16 cellular contexts compared by ENCODE assay signal in the genomic region with DNA sequence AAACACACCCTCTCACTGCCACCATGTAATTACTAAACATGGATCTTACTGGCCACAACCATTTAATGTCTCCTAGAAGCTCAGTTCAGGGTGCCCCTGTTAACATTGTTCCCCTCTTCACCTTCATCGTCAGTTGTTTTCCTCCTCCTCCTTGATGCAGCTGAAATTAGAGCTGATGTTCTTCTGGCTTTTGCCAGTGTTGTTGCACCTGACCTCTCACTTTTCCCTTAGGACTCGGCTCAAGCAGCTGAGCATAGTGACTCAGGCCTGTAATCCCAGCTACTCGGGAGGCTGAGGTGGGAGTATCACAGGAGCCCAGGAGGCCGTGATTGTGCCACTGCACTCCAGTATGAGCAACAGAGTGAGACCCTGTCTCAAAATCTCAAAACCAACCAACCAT.
A peak's percentile ranks its signal among the peaks of the same experiment; 100 is the strongest.
DNase-seq lines count a peak whose midpoint lies in the region; ATAC-seq, FAIRE-seq and TF ChIP-seq lines count a peak whose summit lies in the region.
"Had no signal": no experiment of that assay in that cellular context is flagged by ENCODE, and none has a peak within 500 bp of the region (broad histone marks: within the 10 kb centered on the region; RNA-seq: fewer than 3 reads in every experiment).

No MANE protein-coding gene starts in this region.

- no peaks in the 10 kb centered on the region for H3K27me3 ChIP-seq in HepG2 (ENCODE audit: control insufficient read depth in 1 of 2, insufficient read depth in 2 of 2, low read length in 2 of 2)
- no peaks in the 10 kb centered on the region for H3K27me3 ChIP-seq in right lobe of liver
- no peaks in the 10 kb centered on the region for H3K27me3 ChIP-seq in astrocyte (ENCODE audit: insufficient read depth, low read length)
- no peaks in the 10 kb centered on the region for H3K27me3 ChIP-seq in osteoblast (ENCODE audit: insufficient read depth, low read length)
- H3K27me3 ChIP-seq in smooth muscle cell (ENCODE audit: low read depth): no peaks in the 10 kb centered on the region
- no peaks in the 10 kb centered on the region for H3K27me3 ChIP-seq in HAP-1 (ENCODE audit: low read depth)
- H3K27me3 ChIP-seq: BLaER1 had no signal

- CTCF ChIA-PET in HepG2 (lab: Yijun Ruan, JAX; ENCODE audit: low intra/inter-chr PET ratio, low total read pairs): no interaction called here

- no peaks in the 10 kb centered on the region for H3K9me3 ChIP-seq in HepG2 (ENCODE audit: low read length)
- H3K9me3 ChIP-seq in right lobe of liver: no peaks in the 10 kb centered on the region
- H3K9me3 ChIP-seq in astrocyte (ENCODE audit: insufficient read depth, low read depth, low read length): no peaks in the 10 kb centered on the region
- H3K9me3 ChIP-seq in osteoblast (ENCODE audit: low read depth, low read length): no peaks in the 10 kb centered on the region
- H3K9me3 ChIP-seq in smooth muscle cell (replicated peaks; ENCODE audit: low read depth): peaks cover 12% of the 10 kb centered on the region
- H3K9me3 ChIP-seq in HAP-1: no peaks in the 10 kb centered on the region

- H3K27ac Mint-ChIP-seq in astrocyte (ENCODE audit: unreplicated experiment): peak overlapping the region; percentile 49

- no peaks in the 10 kb centered on the region; the same call in none of the 2 replicates for H4K20me1 ChIP-seq in HepG2 (ENCODE audit: insufficient read depth, low read length)
- peaks cover 8% of the 10 kb centered on the region for H4K20me1 ChIP-seq in astrocyte (ENCODE audit: insufficient read depth, low read length)
- H4K20me1 ChIP-seq in osteoblast (ENCODE audit: insufficient read depth, low read length): no peaks in the 10 kb centered on the region
- H4K20me1 ChIP-seq in smooth muscle cell (ENCODE audit: low read depth): peaks cover 9% of the 10 kb centered on the region
- H4K20me1 ChIP-seq: BLaER1 had no signal

- intact Hi-C loops in HepG2 (cut with micrococcal nuclease; ENCODE audit: unreplicated experiment): no loop called here
- intact Hi-C loops in right lobe of liver (cut with DNase I): no loop called here

- peaks cover 20% of the 10 kb centered on the region for H3F3A ChIP-seq in smooth muscle cell (ENCODE audit: low read depth)

- TF ChIP-seq CTCF in HepG2 (CRISPR knock-in tag; IDR thresholded peaks at IDR 0.05) (no peak), right lobe of liver (IDR thresholded peaks at IDR 0.05) (no peak), astrocyte (IDR thresholded peaks at IDR 0.05; ENCODE audit: insufficient read depth, low read depth, low read length) (no peak), osteoblast (IDR thresholded peaks at IDR 0.05; ENCODE audit: extremely low read depth, low read depth, low read length) (no peak), smooth muscle cell (IDR thresholded peaks at IDR 0.05; ENCODE audit: borderline replicate concordance, insufficient read depth, poor library complexity, severe bottlenecking) (no peak)

- H2AFZ ChIP-seq in HepG2 (ENCODE audit: low read length): no peak overlapping the region
- no peak overlapping the region for H2AFZ ChIP-seq in astrocyte (ENCODE audit: low read depth, low read length)
- H2AFZ ChIP-seq in osteoblast (ENCODE audit: low read length): no peak overlapping the region
- H2AFZ ChIP-seq in smooth muscle cell (ENCODE audit: low read depth): no peak overlapping the region
- H2AFZ ChIP-seq: GM23248 had no signal

- H3K4me3 ChIP-seq in HepG2 (replicated peaks in 1 of 3; ENCODE audit: insufficient read depth in 1 of 3, low read depth in 2 of 3, low read length in 3 of 3) (no peak overlapping the region), right lobe of liver (no peak overlapping the region), astrocyte (ENCODE audit: insufficient read depth, low read depth, low read length) (no peak overlapping the region), osteoblast (ENCODE audit: insufficient read depth, low read length) (no peak overlapping the region), smooth muscle cell (no peak overlapping the region), HAP-1 (no peak overlapping the region)
- H3K4me3 ChIP-seq: BLaER1, GM12878, GM23248 had no signal

- FAIRE-seq in HepG2 (lab: Jason Lieb, UNC): no peak
- FAIRE-seq in astrocyte (lab: Jason Lieb, UNC): no peak
- FAIRE-seq: GM12878, GM18507, H54 had no signal

- H3K4me1 ChIP-seq in HepG2 (ENCODE audit: insufficient read depth, low read length) (no peaks in the 10 kb centered on the region), right lobe of liver (no peaks in the 10 kb centered on the region), astrocyte (ENCODE audit: insufficient read depth, low read length) (no peaks in the 10 kb centered on the region), osteoblast (ENCODE audit: insufficient read depth, low read length) (no peaks in the 10 kb centered on the region), smooth muscle cell (ENCODE audit: low read depth) (no peaks in the 10 kb centered on the region), HAP-1 (no peaks in the 10 kb centered on the region)
- H3K4me1 ChIP-seq: BLaER1 had no signal

- peaks cover 2% of the 10 kb centered on the region for H3K79me2 ChIP-seq in HepG2 (ENCODE audit: insufficient read depth, low read length)
- peaks cover under 1% of the 10 kb centered on the region for H3K79me2 ChIP-seq in astrocyte (ENCODE audit: insufficient read depth, low read length)
- peaks cover 2% of the 10 kb centered on the region for H3K79me2 ChIP-seq in osteoblast (ENCODE audit: insufficient read depth, low read length)
- peaks cover 7% of the 10 kb centered on the region for H3K79me2 ChIP-seq in smooth muscle cell (ENCODE audit: low read depth)

- WGBS in HepG2 (ENCODE audit: low lambda C conversion rate): 94% methylated on average over 4 of the region's 4 CpGs
- WGBS in right lobe of liver (ENCODE audit: insufficient coverage, low coverage, low lambda C conversion rate, missing lambda C conversion rate): 100% methylated on average over 2 of the region's 4 CpGs
- WGBS in smooth muscle cell (ENCODE audit: low lambda C conversion rate): 91% methylated on average over 4 of the region's 4 CpGs

- POLR2A ChIA-PET in HepG2 (lab: Yijun Ruan, JAX): no interaction called here

- no peaks in the 10 kb centered on the region for H3K27me3 Mint-ChIP-seq in astrocyte (ENCODE audit: low read depth, unreplicated experiment)

- no peak; a peak in 1 of 4 replicates for TF ChIP-seq POLR2A in HepG2 (IDR thresholded peaks at IDR 0.05; ENCODE audit: insufficient read depth in 1 of 2, low read depth in 2 of 2, low read length in 2 of 2)
- TF ChIP-seq POLR2A in right lobe of liver (IDR thresholded peaks at IDR 0.05): no peak

- in situ Hi-C loops in HepG2 (cut with HindIII; ENCODE audit: extremely low pct_ligation_motif_present, low pct_unique_long_range_greater_than_20kb): no loop called here
- in situ Hi-C loops in HAP-1 (cut with MboI; ENCODE audit: low sequenced_read_pairs): no loop called here

- no TSS peak for BruUV-seq in HepG2 (replicated peaks; lab: Mats Ljungman, UMichigan)

- H3K4me2 ChIP-seq in HepG2 (ENCODE audit: low read depth, low read length): no peak overlapping the region
- H3K4me2 ChIP-seq in astrocyte (ENCODE audit: low read length): no peak overlapping the region
- no peak overlapping the region for H3K4me2 ChIP-seq in osteoblast (ENCODE audit: insufficient read depth, low read length)
- H3K4me2 ChIP-seq in smooth muscle cell: no peak overlapping the region
- H3K4me2 ChIP-seq: BLaER1 had no signal

- peaks cover 34 to 87% of the 10 kb centered on the region in 2 experiments for H3K36me3 ChIP-seq in HepG2 (replicated peaks in 1 of 2; ENCODE audit: control insufficient read depth in 1 of 2, insufficient read depth in 2 of 2, low read length in 2 of 2)
- peaks cover 0 to 59% (median 19%) of the 10 kb centered on the region in 4 donors for H3K36me3 ChIP-seq in right lobe of liver
- peaks cover 40% of the 10 kb centered on the region for H3K36me3 ChIP-seq in astrocyte (ENCODE audit: insufficient read depth, low read length)
- H3K36me3 ChIP-seq in osteoblast (ENCODE audit: insufficient read depth, low read length): peaks cover 37% of the 10 kb centered on the region
- peaks cover 27% of the 10 kb centered on the region for H3K36me3 ChIP-seq in smooth muscle cell (ENCODE audit: low read depth)
- peaks cover 21% of the 10 kb centered on the region; the same call in 1 of the 2 replicates for H3K36me3 ChIP-seq in HAP-1 (replicated peaks)

- H3K36me3 Mint-ChIP-seq in astrocyte (ENCODE audit: low read depth, unreplicated experiment): peaks cover 11% of the 10 kb centered on the region

- H3K9ac ChIP-seq in HepG2 (ENCODE audit: insufficient read depth, low read depth, low read length): no peak overlapping the region
- no peak overlapping the region for H3K9ac ChIP-seq in astrocyte (ENCODE audit: low read length)
- H3K9ac ChIP-seq in smooth muscle cell (ENCODE audit: low read depth): no peak overlapping the region
- H3K9ac ChIP-seq: BLaER1, GM23248 had no signal

- H3K4me1 Mint-ChIP-seq in astrocyte (ENCODE audit: low read depth, unreplicated experiment): peaks cover 14% of the 10 kb centered on the region

- no peak overlapping the region for H3K4me3 Mint-ChIP-seq in astrocyte (ENCODE audit: unreplicated experiment)

- H3K27ac ChIP-seq in HepG2 (ENCODE audit: extremely low read length, insufficient read depth, low read length) (no peak overlapping the region), right lobe of liver (no peak overlapping the region), astrocyte (ENCODE audit: low read depth, low read length) (no peak overlapping the region), osteoblast (ENCODE audit: low read depth, low read length) (no peak overlapping the region), smooth muscle cell (ENCODE audit: low read depth) (peak overlapping the region; percentile 58), substantia nigra (ENCODE audit: low read depth, low read length, poor library complexity, severe bottlenecking) (no peak overlapping the region)
- H3K27ac ChIP-seq: BLaER1, GM23248 had no signal

- no peaks in the 10 kb centered on the region for H3K9me3 Mint-ChIP-seq in astrocyte (ENCODE audit: unreplicated experiment)

- TF ChIP-seq RAD21 in HepG2 (CRISPR knock-in tag; IDR thresholded peaks at IDR 0.05): no peak

- no peak for TF ChIP-seq EP300 in HepG2 (IDR thresholded peaks at IDR 0.05; ENCODE audit: low read depth in 2 of 2, low read length in 2 of 2)
- no peak for TF ChIP-seq EP300 in HepG2 (CRISPR knock-in tag; IDR thresholded peaks at IDR 0.05; ENCODE audit: borderline replicate concordance)

- DNase-seq in HepG2 (ENCODE audit: low spot score) (no peak), right lobe of liver (no peak), astrocyte (ENCODE audit: low read depth) (no peak), osteoblast (ENCODE audit: insufficient read length, low spot score, missing footprints) (peak; percentile 3), smooth muscle cell (lab: John Stamatoyannopoulos, UW; ENCODE audit: unreplicated experiment) (no peak), substantia nigra (lab: John Stamatoyannopoulos, UW) (no peak), HAP-1 (ENCODE audit: low spot score in 2 of 2) (no peak), kidney tubule cell (ENCODE audit: low spot score) (no peak)
- DNase-seq: 8988T, AML-193, DMS79, GM23248 had no signal

- peak; percentile 36 for ATAC-seq in HepG2
- no peak for ATAC-seq in right lobe of liver
- ATAC-seq: GM12878 had no signal

TF ChIP-seq in HepG2, 621 proteins besides CTCF, POLR2A, EP300 and RAD21:
- TF ChIP-seq JDP2 (CRISPR knock-in tag; IDR thresholded peaks at IDR 0.05; ENCODE audit: borderline replicate concordance): no peak
- peak; percentile 95 for TF ChIP-seq RBM22 (optimal IDR thresholded peaks at IDR 0.05; ENCODE audit: low read length)
- TF ChIP-seq KMT2A (CRISPR knock-in tag; IDR thresholded peaks at IDR 0.05): no peak
